8 cellular contexts compared by ENCODE assay signal in the genomic region with DNA sequence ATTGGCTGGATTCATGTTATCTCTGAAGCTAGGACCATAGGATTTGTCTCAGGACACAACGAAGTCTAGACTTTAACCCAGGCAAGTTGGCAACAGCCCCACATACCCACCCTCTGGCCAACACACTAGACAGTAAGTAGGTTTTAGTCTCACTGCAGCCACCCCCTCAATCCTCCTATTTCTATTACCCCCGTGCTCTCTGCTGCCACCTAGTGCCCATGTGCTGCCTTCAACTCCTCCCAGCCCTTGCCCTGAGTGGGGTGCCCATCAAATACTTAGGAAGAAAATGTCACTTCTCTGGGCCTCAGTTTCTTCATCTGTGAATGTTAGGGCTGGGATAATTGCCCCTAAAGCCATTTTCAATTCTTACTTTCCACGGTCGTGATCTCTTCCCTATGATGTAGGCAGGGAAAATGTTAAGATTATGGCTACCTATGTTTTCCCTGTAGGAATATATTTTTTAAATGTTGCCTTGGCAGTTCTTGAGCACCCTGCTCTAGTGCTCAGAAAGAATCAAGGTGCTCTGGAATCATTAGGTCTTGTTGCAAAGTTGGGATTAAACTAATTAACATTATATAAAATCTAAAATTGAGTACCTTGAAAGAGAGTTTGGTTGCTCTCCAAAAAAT.
DNase-seq lines count a peak whose midpoint lies in the region; ATAC-seq and TF ChIP-seq lines count a peak whose summit lies in the region.

No MANE protein-coding gene starts in this region.

- ATAC-seq in HG02571 (IDR thresholded peaks at IDR 0.05; ENCODE audit: unreplicated experiment) (no peak), T-helper 17 cell (no peak)

- no peak overlapping the region for H3K4me3 Mint-ChIP-seq in neural crest cell
- H3K4me3 Mint-ChIP-seq in T-helper 17 cell: no peak overlapping the region

- H3K27me3 Mint-ChIP-seq in neural crest cell (ENCODE audit: low read depth) (peaks cover 92% of the 10 kb centered on the region), T-helper 17 cell (no peaks in the 10 kb centered on the region)

- no peaks in the 10 kb centered on the region for H3K9me3 Mint-ChIP-seq in neural crest cell

- H3K4me1 Mint-ChIP-seq in neural crest cell (no peaks in the 10 kb centered on the region), T-helper 17 cell (peaks cover 2% of the 10 kb centered on the region)

- no peaks in the 10 kb centered on the region for H3K9me3 ChIP-seq in T-helper 17 cell (ENCODE audit: control insufficient read depth, low read length, poor library complexity, severe bottlenecking)

- TF ChIP-seq CTCF in neural crest cell (conservative IDR thresholded peaks at IDR 0.05): peak; percentile 63

- DNase-seq in NCI-H2081 (lab: John Stamatoyannopoulos, UW) (peak; percentile 3 to 4), NCI-H2081 treated with DMSO at 0.1 percent for 48 hours (lab: John Stamatoyannopoulos, UW) (no peak), NAMALWA (ENCODE audit: low spot score) (peak; percentile 61), amniotic epithelial cell (ENCODE audit: low read depth) (peak; percentile 1), neural crest cell (ENCODE audit: low read depth, low spot score) (no peak), putamen (ENCODE audit: low spot score) (no peak), T-helper 17 cell (no peak)

- H3K27ac Mint-ChIP-seq in neural crest cell (ENCODE audit: unreplicated experiment) (no peak overlapping the region), T-helper 17 cell (no peak overlapping the region)

- no peaks in the 10 kb centered on the region for H3K36me3 Mint-ChIP-seq in neural crest cell (ENCODE audit: low read depth)
- H3K36me3 Mint-ChIP-seq in T-helper 17 cell (ENCODE audit: low read depth): no peaks in the 10 kb centered on the region

Comparison
In these comparisons a context has a peak if more than half of its experiments do, and no peak if none do; other contexts are left out.
1. DNase-seq: peak in NCI-H2081 (2 of 2), NAMALWA (single experiment) and amniotic epithelial cell (single experiment); none in NCI-H2081 treated with DMSO at 0.1 percent for 48 hours (single experiment), neural crest cell (single experiment), putamen (single experiment) and T-helper 17 cell (0 of 3).